ENCODE assay signal across 25 cellular contexts in the genomic region with DNA sequence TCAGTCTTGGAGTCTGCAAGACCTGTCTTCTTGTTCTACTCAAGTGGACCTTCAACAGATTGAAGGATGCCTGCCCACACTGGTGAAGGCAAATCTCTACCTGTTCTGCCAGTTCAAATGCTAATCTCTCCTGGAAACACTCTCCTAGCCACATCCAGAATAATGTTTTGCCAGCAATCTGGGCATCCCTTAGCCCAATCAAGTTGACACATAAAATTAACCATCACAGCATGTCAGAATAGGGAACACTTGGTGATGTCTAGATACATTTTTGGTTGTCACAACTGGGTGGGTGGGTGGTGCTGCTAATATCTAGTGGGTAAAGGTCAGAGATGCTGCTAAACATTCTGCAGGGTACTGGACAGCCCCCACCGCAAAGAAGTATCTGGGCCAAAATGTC.
DNase-seq lines count a peak whose midpoint lies in the region; ATAC-seq, FAIRE-seq and TF ChIP-seq lines count a peak whose summit lies in the region.
"Had no signal": no experiment of that assay in that cellular context is flagged by ENCODE, and none has a peak within 500 bp of the region (broad histone marks: within the 10 kb centered on the region; RNA-seq: fewer than 3 reads in every experiment).

No MANE protein-coding gene starts in this region.

- no peaks in the 10 kb centered on the region for H3K9me3 ChIP-seq in HEK293 (ENCODE audit: control insufficient read depth, insufficient read depth, low read depth, low read length)
- H3K9me3 ChIP-seq in smooth muscle cell (replicated peaks; ENCODE audit: low read depth): no peaks in the 10 kb centered on the region
- H3K9me3 ChIP-seq in suprapubic skin: no peaks in the 10 kb centered on the region
- H3K9me3 ChIP-seq: BE2C, BLaER1 had no signal

- no peak overlapping the region for H3K4me2 ChIP-seq in smooth muscle cell
- H3K4me2 ChIP-seq: BLaER1 had no signal

- no peak for TF ChIP-seq CTCF in HEK293 (tag by site-specific recombination; IDR thresholded peaks at IDR 0.05)
- TF ChIP-seq CTCF in bronchial epithelial cell (IDR thresholded peaks at IDR 0.05; ENCODE audit: insufficient read depth, low read length, severe bottlenecking): no peak
- TF ChIP-seq CTCF in smooth muscle cell (IDR thresholded peaks at IDR 0.05; ENCODE audit: borderline replicate concordance, insufficient read depth, poor library complexity, severe bottlenecking): no peak
- TF ChIP-seq CTCF in suprapubic skin (IDR thresholded peaks at IDR 0.05): no peak

- no peaks in the 10 kb centered on the region for H3K79me2 ChIP-seq in smooth muscle cell (ENCODE audit: low read depth)

- peak; percentile 26 for FAIRE-seq in HTR-8/SVneo (lab: Jason Lieb, UNC)
- FAIRE-seq in bronchial epithelial cell (lab: Jason Lieb, UNC): peak; percentile 18
- peak; percentile 68 for FAIRE-seq in urothelium cell line (lab: Jason Lieb, UNC)
- FAIRE-seq: G401.6, GM12891, GM19239 had no signal

- H3K9ac ChIP-seq in smooth muscle cell (ENCODE audit: low read depth): no peak overlapping the region
- H3K9ac ChIP-seq: BLaER1 had no signal

- CTCF ChIA-PET in HEK293 (lab: Yijun Ruan, JAX): interaction anchor here (1.0 kb wide), 1 partner anchor 98 kb away, joined by 4 read pairs; no protein-coding TSS in a partner anchor

- H4K20me1 ChIP-seq in smooth muscle cell (ENCODE audit: low read depth): no peaks in the 10 kb centered on the region
- H4K20me1 ChIP-seq: BLaER1 had no signal

- POLR2A ChIA-PET in HEK293 (lab: Yijun Ruan, JAX): no interaction called here

- TF ChIP-seq POLR2A in suprapubic skin (IDR thresholded peaks at IDR 0.05): no peak

- H2AFZ ChIP-seq in smooth muscle cell (ENCODE audit: low read depth): no peak overlapping the region

- 95% methylated on average over 1 of the region's 1 CpG for WGBS in smooth muscle cell (ENCODE audit: low lambda C conversion rate)
- WGBS in suprapubic skin: 100% methylated on average over 1 of the region's 1 CpG

- H3K4me1 ChIP-seq in HEK293 (ENCODE audit: control insufficient read depth, insufficient read depth, low read length) (peaks cover 11% of the 10 kb centered on the region), smooth muscle cell (ENCODE audit: low read depth) (no peaks in the 10 kb centered on the region), suprapubic skin (no peaks in the 10 kb centered on the region)
- H3K4me1 ChIP-seq: BLaER1 had no signal

- DNase-seq in HTR-8/SVneo (ENCODE audit: insufficient read length, low spot score) (no peak), bronchial epithelial cell (ENCODE audit: low read depth) (no peak), urothelium cell line (ENCODE audit: low spot score) (no peak), smooth muscle cell (lab: John Stamatoyannopoulos, UW; ENCODE audit: unreplicated experiment) (no peak), suprapubic skin (ENCODE audit: low spot score in 2 of 2) (no peak)
- DNase-seq: 8988T; ACHN; BE2C; C1 segment of cervical spinal cord; CD4-positive, alpha-beta memory T cell; CD4-positive, CD25-positive, alpha-beta regulatory T cell; CD8-positive, alpha-beta memory T cell; COR-L47; DMS 273 treated with DMSO at 0.1 percent for 48 hours; DMS153; DMS53; DMS79; DND-41; GF-D8 had no signal

- peaks cover 15% of the 10 kb centered on the region for H3F3A ChIP-seq in smooth muscle cell (ENCODE audit: low read depth)

- ATAC-seq in HG03354 (IDR thresholded peaks at IDR 0.05; ENCODE audit: poor library complexity, severe bottlenecking, unreplicated experiment): no peak

- no peak for TF ChIP-seq EP300 in suprapubic skin (IDR thresholded peaks at IDR 0.05)

- H3K27ac ChIP-seq in HEK293 (ENCODE audit: extremely low read depth, low read depth, low read length) (no peak overlapping the region), smooth muscle cell (ENCODE audit: low read depth) (no peak overlapping the region), suprapubic skin (no peak overlapping the region)
- H3K27ac ChIP-seq: BLaER1 had no signal

- H3K27me3 ChIP-seq in bronchial epithelial cell (ENCODE audit: control insufficient read depth, insufficient read depth, low read length): no peaks in the 10 kb centered on the region
- no peaks in the 10 kb centered on the region for H3K27me3 ChIP-seq in smooth muscle cell (ENCODE audit: low read depth)
- no peaks in the 10 kb centered on the region for H3K27me3 ChIP-seq in suprapubic skin
- H3K27me3 ChIP-seq: BE2C, BLaER1 had no signal

- no peak overlapping the region for H3K4me3 ChIP-seq in HEK293 (ENCODE audit: low read depth, low read length)
- H3K4me3 ChIP-seq in bronchial epithelial cell (ENCODE audit: low read depth, low read length): no peak overlapping the region
- no peak overlapping the region for H3K4me3 ChIP-seq in smooth muscle cell
- H3K4me3 ChIP-seq in suprapubic skin: no peak overlapping the region
- H3K4me3 ChIP-seq: BLaER1 had no signal

- no peaks in the 10 kb centered on the region for H3K36me3 ChIP-seq in HEK293 (ENCODE audit: control insufficient read depth in 2 of 2, insufficient read depth in 1 of 2, low read length in 2 of 2)
- H3K36me3 ChIP-seq in bronchial epithelial cell (ENCODE audit: control insufficient read depth, insufficient read depth, low read length): no peaks in the 10 kb centered on the region
- H3K36me3 ChIP-seq in smooth muscle cell (ENCODE audit: low read depth): no peaks in the 10 kb centered on the region
- H3K36me3 ChIP-seq in suprapubic skin: no peaks in the 10 kb centered on the region
- H3K36me3 ChIP-seq: BE2C, BLaER1 had no signal

TF ChIP-seq in HEK293, 187 proteins besides CTCF, POLR2A, EP300 and RAD21:
- TF ChIP-seq ZNF416 (tag by site-specific recombination; IDR thresholded peaks at IDR 0.05) (peak; percentile 83; the same call in 1 of the 2 replicates), ZNF394 (tag by site-specific recombination; IDR thresholded peaks at IDR 0.05; ENCODE audit: borderline replicate concordance) (no peak), ZFP41 (tag by site-specific recombination; IDR thresholded peaks at IDR 0.05; ENCODE audit: borderline replicate concordance) (no peak)
